ENCODE assay signal across 14 cellular contexts in the genomic region with DNA sequence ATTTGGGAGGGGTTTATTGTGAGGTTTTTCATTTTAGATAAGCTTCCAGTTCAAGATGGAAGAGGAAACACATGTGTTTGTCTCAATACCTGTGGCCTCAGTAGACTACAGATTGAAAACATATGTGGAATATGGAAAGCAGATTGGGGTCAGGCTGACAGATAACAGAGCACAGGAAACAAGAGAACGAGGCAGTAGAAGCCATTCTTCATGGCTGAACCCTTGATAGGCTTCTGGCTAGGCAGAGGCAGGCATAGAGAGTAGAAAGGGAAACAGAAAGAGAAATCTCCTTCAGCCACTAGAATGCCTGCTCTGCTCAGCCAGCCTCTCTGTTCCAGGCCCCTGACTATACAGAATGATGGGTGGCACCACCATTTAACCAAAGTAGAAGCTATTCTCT.
DNase-seq lines count a peak whose midpoint lies in the region; ATAC-seq and TF ChIP-seq lines count a peak whose summit lies in the region.
"Had no signal": no experiment of that assay in that cellular context is flagged by ENCODE, and none has a peak within 500 bp of the region (broad histone marks: within the 10 kb centered on the region; RNA-seq: fewer than 3 reads in every experiment).

No MANE protein-coding gene starts in this region.

- no peak overlapping the region for H2BK15ac ChIP-seq in mesendoderm (replicated peaks; ENCODE audit: low read depth)

- CTCF ChIA-PET in Calu3 (lab: Charles Lee): no interaction called here

- H3K36me3 ChIP-seq in mesendoderm (ENCODE audit: control insufficient read depth, insufficient read depth, low read length): no peaks in the 10 kb centered on the region
- H3K36me3 ChIP-seq: HAP-1, vagina had no signal

- no peak overlapping the region for H4K5ac ChIP-seq in mesendoderm (ENCODE audit: low read length)

- H2BK120ac ChIP-seq in mesendoderm (ENCODE audit: low read depth, low read length): no peak overlapping the region

- H3K4me1 ChIP-seq in mesendoderm (ENCODE audit: control insufficient read depth, low read depth, low read length): no peaks in the 10 kb centered on the region
- H3K4me1 ChIP-seq: HAP-1, vagina had no signal

- no peaks in the 10 kb centered on the region for H3K79me1 ChIP-seq in mesendoderm (ENCODE audit: low read length)

- H3K4me2 ChIP-seq in mesendoderm (ENCODE audit: low read length): no peak overlapping the region
- H3K4me2 ChIP-seq: A549 had no signal

- no peak for TF ChIP-seq CTCF in Calu3 (IDR thresholded peaks at IDR 0.05; ENCODE audit: unreplicated experiment)

- H3K4me3 Mint-ChIP-seq in Calu3 (ENCODE audit: low read depth, unreplicated experiment) (no peak overlapping the region), immature natural killer cell (no peak overlapping the region)
- H3K4me3 Mint-ChIP-seq: activated T-helper 1 cell treated with anti-CD3 and anti-CD28 coated beads, Interleukin-12 subunit alpha, Interleukin-12 subunit beta, Interleukin-2, Interleukin-4 antibody, amounts not matched to agents 30 ng/mL and 10 ng/mL and 1 ng/mL, durations not matched to agents 14 hours and 24 hours and 36 hours had no signal

- no CpG with 5 or more reads among the region's 1 CpG for WGBS in mesendoderm (ENCODE audit: extremely low coverage, insufficient coverage, low lambda C conversion rate)

- H3K79me2 ChIP-seq in mesendoderm (ENCODE audit: control insufficient read depth, insufficient read depth, low read length): no peaks in the 10 kb centered on the region

- H2AK5ac ChIP-seq in mesendoderm (ENCODE audit: low read length): no peak overlapping the region

- no peak overlapping the region for H3K27ac ChIP-seq in mesendoderm (ENCODE audit: low read depth, low read length)
- H3K27ac ChIP-seq: A549, vagina had no signal

- H3K4me1 Mint-ChIP-seq in Calu3 (ENCODE audit: low read depth, unreplicated experiment) (no peaks in the 10 kb centered on the region), immature natural killer cell (no peaks in the 10 kb centered on the region)

- no peak overlapping the region for H3K27ac Mint-ChIP-seq in Calu3 (ENCODE audit: unreplicated experiment)
- H3K27ac Mint-ChIP-seq in immature natural killer cell: no peak overlapping the region
- H3K27ac Mint-ChIP-seq: activated T-helper 1 cell treated with anti-CD3 and anti-CD28 coated beads, Interleukin-12 subunit alpha, Interleukin-12 subunit beta, Interleukin-2, Interleukin-4 antibody, amounts not matched to agents 30 ng/mL and 10 ng/mL and 1 ng/mL, durations not matched to agents 14 hours and 24 hours and 36 hours had no signal

- H3K9me3 Mint-ChIP-seq in Calu3 (ENCODE audit: low read depth, unreplicated experiment) (no peaks in the 10 kb centered on the region), immature natural killer cell (peaks cover 0 to 18% (median 3%) of the 10 kb centered on the region in 6 donors)
- H3K9me3 Mint-ChIP-seq: activated T-helper 1 cell treated with anti-CD3 and anti-CD28 coated beads, Interleukin-12 subunit alpha, Interleukin-12 subunit beta, Interleukin-2, Interleukin-4 antibody, amounts not matched to agents 30 ng/mL and 10 ng/mL and 1 ng/mL, durations not matched to agents 14 hours and 24 hours and 36 hours had no signal

- DNase-seq in CMK (ENCODE audit: low read depth): peak; percentile 21
- no peak for DNase-seq in mesendoderm
- DNase-seq in Calu3: no peak
- no peak for DNase-seq in AG08396 (ENCODE audit: low spot score)
- no peak for DNase-seq in immature natural killer cell
- DNase-seq: Karpas-422, NCI-H2227 treated with DMSO at 0.1 percent for 48 hours had no signal

- H2BK5ac ChIP-seq in mesendoderm (ENCODE audit: low read length): no peak overlapping the region

- no peak overlapping the region for H3K18ac ChIP-seq in mesendoderm (ENCODE audit: low read length)

- H3K9ac ChIP-seq in mesendoderm (ENCODE audit: low read length): no peak overlapping the region

- no peak overlapping the region for H3K56ac ChIP-seq in mesendoderm (ENCODE audit: low read length)

- H3K27me3 ChIP-seq in mesendoderm (ENCODE audit: insufficient read depth, low read length, poor library complexity): no peaks in the 10 kb centered on the region
- H3K27me3 ChIP-seq: vagina had no signal

- BruUV-seq in Calu3 (replicated peaks; lab: Mats Ljungman, UMichigan): no TSS peak

- H3K36me3 Mint-ChIP-seq in Calu3 (ENCODE audit: insufficient read depth, unreplicated experiment) (no peaks in the 10 kb centered on the region), immature natural killer cell (no peaks in the 10 kb centered on the region)

- ATAC-seq in GM19324 (IDR thresholded peaks at IDR 0.05; ENCODE audit: low FRiP score, unreplicated experiment) (peak; percentile 99), HG02610 (IDR thresholded peaks at IDR 0.05; ENCODE audit: unreplicated experiment) (peak; percentile 95), HG03354 (IDR thresholded peaks at IDR 0.05; ENCODE audit: poor library complexity, severe bottlenecking, unreplicated experiment) (peak; percentile 97)
- ATAC-seq: A549 had no signal

- no peak overlapping the region for H3K4ac ChIP-seq in mesendoderm (ENCODE audit: low read depth, low read length)

- intact Hi-C loops in Calu3 (cut with micrococcal nuclease; ENCODE audit: unreplicated experiment): no loop called here

- no peak overlapping the region for H3K4me3 ChIP-seq in mesendoderm (ENCODE audit: low read length)
- H3K4me3 ChIP-seq: A549, HAP-1, vagina had no signal

- H3K27me3 Mint-ChIP-seq in Calu3 (ENCODE audit: unreplicated experiment) (no peaks in the 10 kb centered on the region), immature natural killer cell (ENCODE audit: low read depth in 3 of 3) (peaks cover 0 to 3% (median 2%) of the 10 kb centered on the region in 3 donors)

- no peak overlapping the region for H3K23ac ChIP-seq in mesendoderm (ENCODE audit: low read length)

- no peak overlapping the region for H4K8ac ChIP-seq in mesendoderm (ENCODE audit: low read depth, low read length)
